ENCODE assay signal across 18 cellular contexts in the genomic region with DNA sequence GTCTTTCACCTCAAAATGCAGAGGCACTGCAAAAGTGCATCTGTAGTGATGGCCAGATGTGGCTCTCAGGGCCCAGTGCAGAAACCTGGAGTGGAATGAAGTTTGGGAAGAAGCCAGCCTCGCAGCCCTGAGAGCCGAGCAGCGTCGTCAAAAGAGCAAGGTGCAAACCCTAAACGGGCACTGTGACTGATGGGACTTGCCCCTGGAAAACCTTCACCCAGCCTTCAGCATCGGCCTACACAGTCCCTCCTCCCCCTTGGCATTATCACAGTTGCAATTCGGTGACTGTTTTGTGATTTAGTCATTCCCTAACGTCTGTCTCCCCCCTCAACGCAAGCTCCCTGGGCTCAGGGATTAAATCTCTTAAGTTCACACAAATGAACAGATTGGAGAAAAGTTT. TPM values are rescaled to one million over a fixed set of nuclear protein-coding genes. Genes with fewer than 3 reads are reported as not detected.
DNase-seq lines count a peak whose midpoint lies in the region; ATAC-seq and TF ChIP-seq lines count a peak whose summit lies in the region.
"Had no signal": no experiment of that assay in that cellular context is flagged by ENCODE, and none has a peak within 500 bp of the region (broad histone marks: within the 10 kb centered on the region; RNA-seq: fewer than 3 reads in every experiment).

No MANE protein-coding gene starts in this region.

- H3K9me3 Mint-ChIP-seq in WTC11: no peaks in the 10 kb centered on the region
- H3K9me3 Mint-ChIP-seq: activated CD4-positive, alpha-beta T cell treated with anti-CD3 and anti-CD28 coated beads, Interleukin-2, amount 10 ng/mL, durations not matched to agents 7 days and 5 days; activated naive CD4-positive, alpha-beta T cell treated with anti-CD3 and anti-CD28 coated beads for 36 hours had no signal

- POLR2A ChIA-PET in WTC11 (lab: Charles Lee): no interaction called here

- H3K4me3 ChIP-seq in right lobe of liver (no peak overlapping the region), uterus (no peak overlapping the region)
- H3K4me3 ChIP-seq: PC-9, transverse colon had no signal

- CTCF ChIA-PET in WTC11 (lab: Charles Lee): interaction anchor here (1.5 to 2.3 kb wide), 3 partner anchors 11 to 130 kb away, joined by 4 to 9 read pairs (median 4); no protein-coding TSS in a partner anchor

- H3K4me1 Mint-ChIP-seq in WTC11: peaks cover 57% of the 10 kb centered on the region

- H3K27me3 Mint-ChIP-seq in WTC11 (ENCODE audit: low read depth): no peaks in the 10 kb centered on the region
- H3K27me3 Mint-ChIP-seq: activated CD4-positive, alpha-beta T cell treated with anti-CD3 and anti-CD28 coated beads, Interleukin-2, amount 10 ng/mL, durations not matched to agents 7 days and 5 days had no signal

- H3K9me3 ChIP-seq in right lobe of liver (no peaks in the 10 kb centered on the region), uterus (no peaks in the 10 kb centered on the region)
- H3K9me3 ChIP-seq: transverse colon had no signal

- DNase-seq in AG08395 (ENCODE audit: low spot score) (peak; percentile 54), EL (peak; percentile 49), WTC11 (ENCODE audit: low spot score) (no peak), right lobe of liver (peak in 2 of 3 donors; percentile 63 to 69), amygdala (lab: John Stamatoyannopoulos, UW) (no peak), NCI-H1048 (lab: John Stamatoyannopoulos, UW) (no peak), uterus (no peak)
- DNase-seq: activated CD4-positive, alpha-beta T cell treated with anti-CD3 and anti-CD28 coated beads, Interleukin-2, amount 10 ng/mL, durations not matched to agents 7 days and 5 days; activated naive CD4-positive, alpha-beta T cell treated with anti-CD3 and anti-CD28 coated beads for 36 hours; foreskin melanocyte; NCI-H1436; NCI-H2171; NCI-H69; nucleus accumbens; PC-9; stimulated activated naive CD8-positive, alpha-beta T cell treated with anti-CD3 and anti-CD28 coated beads, Interleukin-15, Interleukin-2, amounts not matched to agents 100 U/mL and 50 U/mL, for 24 hours; transverse colon had no signal

- intact Hi-C loops in right lobe of liver (cut with DNase I): no loop called here
- intact Hi-C loops in uterus (cut with DNase I; ENCODE audit: low total_unique reads): no loop called here

- H3K4me3 Mint-ChIP-seq in WTC11: no peak overlapping the region
- H3K4me3 Mint-ChIP-seq: activated CD4-positive, alpha-beta T cell treated with anti-CD3 and anti-CD28 coated beads, Interleukin-2, amount 10 ng/mL, durations not matched to agents 7 days and 5 days; activated naive CD4-positive, alpha-beta T cell treated with anti-CD3 and anti-CD28 coated beads for 36 hours had no signal

- H3K27ac ChIP-seq in right lobe of liver (no peak overlapping the region), uterus (no peak overlapping the region)
- H3K27ac ChIP-seq: PC-9, transverse colon had no signal

- no peaks in the 10 kb centered on the region for H3K36me3 ChIP-seq in right lobe of liver
- H3K36me3 ChIP-seq in uterus: no peaks in the 10 kb centered on the region
- H3K36me3 ChIP-seq: transverse colon had no signal

- H3K27ac Mint-ChIP-seq in WTC11: peak overlapping the region; percentile 81
- H3K27ac Mint-ChIP-seq: activated CD4-positive, alpha-beta T cell treated with anti-CD3 and anti-CD28 coated beads, Interleukin-2, amount 10 ng/mL, durations not matched to agents 7 days and 5 days; activated naive CD4-positive, alpha-beta T cell treated with anti-CD3 and anti-CD28 coated beads for 36 hours had no signal

- TF ChIP-seq POLR2A in right lobe of liver (IDR thresholded peaks at IDR 0.05): no peak
- TF ChIP-seq POLR2A in uterus (IDR thresholded peaks at IDR 0.05): no peak

- H3K27me3 ChIP-seq in right lobe of liver (no peaks in the 10 kb centered on the region), uterus (no peaks in the 10 kb centered on the region)
- H3K27me3 ChIP-seq: transverse colon had no signal

- ATAC-seq in WTC11 (no peak), right lobe of liver (peak; percentile 49 to 67 (median 60)), GM18511 (IDR thresholded peaks at IDR 0.05; ENCODE audit: unreplicated experiment) (no peak)
- ATAC-seq: stimulated activated naive CD8-positive, alpha-beta T cell treated with anti-CD3 and anti-CD28 coated beads, Interleukin-15, Interleukin-2, amounts not matched to agents 100 U/mL and 50 U/mL, for 24 hours had no signal

- TF ChIP-seq CTCF in WTC11 (IDR thresholded peaks at IDR 0.05): no peak
- no peak for TF ChIP-seq CTCF in right lobe of liver (IDR thresholded peaks at IDR 0.05)
- no peak for TF ChIP-seq CTCF in uterus (IDR thresholded peaks at IDR 0.05)

- 22% methylated on average over 8 of the region's 9 CpGs for WGBS in right lobe of liver (ENCODE audit: insufficient coverage, low coverage, low lambda C conversion rate, missing lambda C conversion rate)

- H3K4me1 ChIP-seq in right lobe of liver (peaks cover 0 to 58% (median 22%) of the 10 kb centered on the region in 4 donors), uterus (peaks cover 0 to 6% of the 10 kb centered on the region in 2 donors)

- H3K36me3 Mint-ChIP-seq in WTC11: no peaks in the 10 kb centered on the region

TF ChIP-seq in WTC11, 78 proteins besides CTCF, POLR2A, EP300 and RAD21:
- TF ChIP-seq ATF1 (CRISPR knock-in tag; IDR thresholded peaks at IDR 0.05) (no peak), NR1H2 (CRISPR knock-in tag; IDR thresholded peaks at IDR 0.05) (no peak), JAZF1 (CRISPR knock-in tag; IDR thresholded peaks at IDR 0.05) (no peak), TEAD4 (CRISPR knock-in tag; IDR thresholded peaks at IDR 0.05) (no peak), FOXK1 (CRISPR knock-in tag; IDR thresholded peaks at IDR 0.05) (no peak), ZNF416 (CRISPR knock-in tag; IDR thresholded peaks at IDR 0.05) (no peak), GTF2I (CRISPR knock-in tag; conservative IDR thresholded peaks at IDR 0.05) (no peak), CBFB (CRISPR knock-in tag; IDR thresholded peaks at IDR 0.05; ENCODE audit: low read depth) (no peak)
TF ChIP-seq in WTC11: peak in this region for 0.

RNA-seq across cellular contexts. Expression of gene TAF4, which starts 38.6 kb away (rescaled TPM):
- 31.0 to 34.4 TPM (median 33.7 TPM) in 3 replicates for total RNA-seq in WTC11 (2021)
- 10 to 100 TPM in 4 of 6 experiments, 1 to 10 TPM in 2; 9.0 to 13.0 (median 11.3) TPM for total RNA-seq in right lobe of liver
- 10 to 100 TPM in 2 of 4 donors, 1 to 10 TPM in 2; 6.2 to 37.6 (median 10.7) TPM for total RNA-seq in uterus

Comparison
In these comparisons a context has a peak if more than half of its experiments do, and no peak if none do; other contexts are left out.
1. DNase-seq: peak in AG08395 (single experiment), EL (single experiment) and right lobe of liver (2 of 3); none in WTC11 (single experiment), amygdala (0 of 56), NCI-H1048 (single experiment) and uterus (0 of 2).
2. ATAC-seq: peak in right lobe of liver (4 of 4); none in WTC11 (single experiment) and GM18511 (single experiment).